Comparison of ENCODE assay signal across 1 cellular context in the genomic region with DNA sequence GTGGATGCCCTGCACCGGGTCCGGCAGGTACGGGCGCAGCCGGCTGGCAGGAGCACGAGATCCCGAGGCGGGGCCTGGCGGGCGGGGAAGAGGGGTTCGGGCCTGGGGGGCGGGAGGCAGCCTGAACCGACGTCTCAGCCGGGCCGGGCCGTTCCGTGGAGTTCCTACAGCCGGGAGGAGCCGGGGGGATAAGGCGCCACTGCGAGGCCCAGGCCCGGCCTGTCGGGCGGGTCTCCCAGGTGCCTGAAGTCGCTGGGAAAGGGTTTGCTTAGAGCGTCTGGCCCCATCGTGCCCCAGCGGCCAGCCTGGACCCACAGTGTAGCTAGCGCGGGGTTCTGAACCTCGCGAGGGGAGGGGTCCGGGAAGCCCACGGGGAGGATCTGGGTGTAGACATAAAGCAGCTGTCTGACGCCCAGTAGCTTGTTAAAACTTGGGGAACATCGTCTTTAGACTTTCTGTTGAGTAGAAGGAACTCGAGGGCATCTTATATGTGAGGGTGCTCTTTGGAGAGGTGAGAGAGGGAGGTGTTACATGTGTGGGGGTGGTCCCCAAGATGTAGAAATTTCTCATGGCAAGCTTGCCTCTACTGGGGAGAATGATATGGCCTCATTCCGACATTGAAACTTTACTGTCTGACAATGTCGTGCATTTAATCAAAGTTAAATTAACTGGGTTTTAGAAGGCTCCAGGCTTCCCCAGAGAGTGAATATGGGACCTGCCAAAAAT.
TF ChIP-seq lines count a peak whose summit lies in the region.

No MANE protein-coding gene starts in this region.

TF ChIP-seq in GM23338, 12 proteins besides CTCF, POLR2A, EP300 and RAD21 (continued from another document):
- TF ChIP-seq, protein P1, sequence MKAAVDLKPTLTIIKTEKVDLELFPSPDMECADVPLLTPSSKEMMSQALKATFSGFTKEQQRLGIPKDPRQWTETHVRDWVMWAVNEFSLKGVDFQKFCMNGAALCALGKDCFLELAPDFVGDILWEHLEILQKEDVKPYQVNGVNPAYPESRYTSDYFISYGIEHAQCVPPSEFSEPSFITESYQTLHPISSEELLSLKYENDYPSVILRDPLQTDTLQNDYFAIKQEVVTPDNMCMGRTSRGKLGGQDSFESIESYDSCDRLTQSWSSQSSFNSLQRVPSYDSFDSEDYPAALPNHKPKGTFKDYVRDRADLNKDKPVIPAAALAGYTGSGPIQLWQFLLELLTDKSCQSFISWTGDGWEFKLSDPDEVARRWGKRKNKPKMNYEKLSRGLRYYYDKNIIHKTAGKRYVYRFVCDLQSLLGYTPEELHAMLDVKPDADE (IDR thresholded peaks at IDR 0.05) = no peak
- TF ChIP-seq STAT1 (IDR thresholded peaks at IDR 0.05; ENCODE audit: unreplicated experiment) = no peak
- TF ChIP-seq, protein P2, sequence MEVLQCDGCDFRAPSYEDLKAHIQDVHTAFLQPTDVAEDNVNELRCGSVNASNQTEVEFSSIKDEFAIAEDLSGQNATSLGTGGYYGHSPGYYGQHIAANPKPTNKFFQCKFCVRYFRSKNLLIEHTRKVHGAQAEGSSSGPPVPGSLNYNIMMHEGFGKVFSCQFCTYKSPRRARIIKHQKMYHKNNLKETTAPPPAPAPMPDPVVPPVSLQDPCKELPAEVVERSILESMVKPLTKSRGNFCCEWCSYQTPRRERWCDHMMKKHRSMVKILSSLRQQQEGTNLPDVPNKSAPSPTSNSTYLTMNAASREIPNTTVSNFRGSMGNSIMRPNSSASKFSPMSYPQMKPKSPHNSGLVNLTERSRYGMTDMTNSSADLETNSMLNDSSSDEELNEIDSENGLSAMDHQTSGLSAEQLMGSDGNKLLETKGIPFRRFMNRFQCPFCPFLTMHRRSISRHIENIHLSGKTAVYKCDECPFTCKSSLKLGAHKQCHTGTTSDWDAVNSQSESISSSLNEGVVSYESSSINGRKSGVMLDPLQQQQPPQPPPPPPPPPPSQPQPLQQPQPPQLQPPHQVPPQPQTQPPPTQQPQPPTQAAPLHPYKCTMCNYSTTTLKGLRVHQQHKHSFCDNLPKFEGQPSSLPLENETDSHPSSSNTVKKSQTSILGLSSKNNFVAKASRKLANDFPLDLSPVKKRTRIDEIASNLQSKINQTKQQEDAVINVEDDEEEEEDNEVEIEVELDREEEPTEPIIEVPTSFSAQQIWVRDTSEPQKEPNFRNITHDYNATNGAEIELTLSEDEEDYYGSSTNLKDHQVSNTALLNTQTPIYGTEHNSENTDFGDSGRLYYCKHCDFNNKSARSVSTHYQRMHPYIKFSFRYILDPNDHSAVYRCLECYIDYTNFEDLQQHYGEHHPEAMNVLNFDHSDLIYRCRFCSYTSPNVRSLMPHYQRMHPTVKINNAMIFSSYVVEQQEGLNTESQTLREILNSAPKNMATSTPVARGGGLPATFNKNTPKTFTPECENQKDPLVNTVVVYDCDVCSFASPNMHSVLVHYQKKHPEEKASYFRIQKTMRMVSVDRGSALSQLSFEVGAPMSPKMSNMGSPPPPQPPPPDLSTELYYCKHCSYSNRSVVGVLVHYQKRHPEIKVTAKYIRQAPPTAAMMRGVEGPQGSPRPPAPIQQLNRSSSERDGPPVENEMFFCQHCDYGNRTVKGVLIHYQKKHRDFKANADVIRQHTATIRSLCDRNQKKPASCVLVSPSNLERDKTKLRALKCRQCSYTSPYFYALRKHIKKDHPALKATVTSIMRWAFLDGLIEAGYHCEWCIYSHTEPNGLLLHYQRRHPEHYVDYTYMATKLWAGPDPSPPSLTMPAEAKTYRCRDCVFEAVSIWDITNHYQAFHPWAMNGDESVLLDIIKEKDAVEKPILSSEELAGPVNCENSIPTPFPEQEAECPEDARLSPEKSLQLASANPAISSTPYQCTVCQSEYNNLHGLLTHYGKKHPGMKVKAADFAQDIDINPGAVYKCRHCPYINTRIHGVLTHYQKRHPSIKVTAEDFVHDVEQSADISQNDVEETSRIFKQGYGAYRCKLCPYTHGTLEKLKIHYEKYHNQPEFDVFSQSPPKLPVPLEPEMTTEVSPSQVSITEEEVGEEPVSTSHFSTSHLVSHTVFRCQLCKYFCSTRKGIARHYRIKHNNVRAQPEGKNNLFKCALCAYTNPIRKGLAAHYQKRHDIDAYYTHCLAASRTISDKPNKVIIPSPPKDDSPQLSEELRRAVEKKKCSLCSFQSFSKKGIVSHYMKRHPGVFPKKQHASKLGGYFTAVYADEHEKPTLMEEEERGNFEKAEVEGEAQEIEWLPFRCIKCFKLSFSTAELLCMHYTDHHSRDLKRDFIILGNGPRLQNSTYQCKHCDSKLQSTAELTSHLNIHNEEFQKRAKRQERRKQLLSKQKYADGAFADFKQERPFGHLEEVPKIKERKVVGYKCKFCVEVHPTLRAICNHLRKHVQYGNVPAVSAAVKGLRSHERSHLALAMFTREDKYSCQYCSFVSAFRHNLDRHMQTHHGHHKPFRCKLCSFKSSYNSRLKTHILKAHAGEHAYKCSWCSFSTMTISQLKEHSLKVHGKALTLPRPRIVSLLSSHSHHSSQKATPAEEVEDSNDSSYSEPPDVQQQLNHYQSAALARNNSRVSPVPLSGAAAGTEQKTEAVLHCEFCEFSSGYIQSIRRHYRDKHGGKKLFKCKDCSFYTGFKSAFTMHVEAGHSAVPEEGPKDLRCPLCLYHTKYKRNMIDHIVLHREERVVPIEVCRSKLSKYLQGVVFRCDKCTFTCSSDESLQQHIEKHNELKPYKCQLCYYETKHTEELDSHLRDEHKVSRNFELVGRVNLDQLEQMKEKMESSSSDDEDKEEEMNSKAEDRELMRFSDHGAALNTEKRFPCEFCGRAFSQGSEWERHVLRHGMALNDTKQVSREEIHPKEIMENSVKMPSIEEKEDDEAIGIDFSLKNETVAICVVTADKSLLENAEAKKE (CRISPR knock-in tag; IDR thresholded peaks at IDR 0.05) = no peak
- TF ChIP-seq EZH2 (IDR thresholded peaks at IDR 0.05; ENCODE audit: low read depth, unreplicated experiment) = no peak
- TF ChIP-seq ZNF331 (CRISPR knock-in tag; IDR thresholded peaks at IDR 0.05; ENCODE audit: low read depth) = no peak
- TF ChIP-seq POLR2AphosphoS5 (IDR thresholded peaks at IDR 0.05; ENCODE audit: low read depth) = no peak
- no peak for TF ChIP-seq NANOG (IDR thresholded peaks at IDR 0.05; ENCODE audit: borderline replicate concordance)
- no peak for TF ChIP-seq ZNF114 (CRISPR knock-in tag; IDR thresholded peaks at IDR 0.05)
- TF ChIP-seq CREB1 (CRISPR knock-in tag; IDR thresholded peaks at IDR 0.05; ENCODE audit: low read depth) = no peak
